Comparison of ENCODE assay signal across 20 cellular contexts in genomic region chr5:143204474-143205246, GRCh38.
DNase-seq lines count a peak whose midpoint lies in the region; ATAC-seq and TF ChIP-seq lines count a peak whose summit lies in the region.
"Had no signal": no experiment of that assay in that cellular context is flagged by ENCODE, and none has a peak within 500 bp of the region (broad histone marks: within the 10 kb centered on the region; RNA-seq: fewer than 3 reads in every experiment).

No MANE protein-coding gene starts in this region.

- peak overlapping the region; percentile 97 for H3K27ac Mint-ChIP-seq in type B pancreatic cell
- H3K27ac Mint-ChIP-seq: activated B cell treated with CpG ODN at 0.5 μM for 24 hours; activated T-helper 17 cell treated with anti-CD3 and anti-CD28 coated beads, Interleukin-2, amount 50 U/mL, for 72 hours; CD4-positive, CD25-positive, alpha-beta regulatory T cell; T-helper 1 cell treated with Interleukin-12 subunit alpha and Interleukin-12 subunit beta and Interleukin-4 antibody, amounts not matched to agents 30 μg/mL and 1 μg/mL, for 36 hours had no signal

- no peaks in the 10 kb centered on the region for H3K27me3 Mint-ChIP-seq in type B pancreatic cell
- H3K27me3 Mint-ChIP-seq: activated B cell treated with CpG ODN at 0.5 μM for 24 hours; activated T-helper 17 cell treated with anti-CD3 and anti-CD28 coated beads, Interleukin-2, amount 50 U/mL, for 72 hours; CD4-positive, CD25-positive, alpha-beta regulatory T cell; stimulated activated naive CD8-positive, alpha-beta T cell treated with anti-CD3 and anti-CD28 coated beads, Interleukin-15, Interleukin-2, amounts not matched to agents 100 ng/mL and 50 ng/mL, for 24 hours had no signal

- H3K9me3 Mint-ChIP-seq in type B pancreatic cell = no peaks in the 10 kb centered on the region
- H3K9me3 Mint-ChIP-seq: activated B cell treated with CpG ODN at 0.5 μM for 24 hours; activated T-helper 17 cell treated with anti-CD3 and anti-CD28 coated beads, Interleukin-2, amount 50 U/mL, for 72 hours had no signal

- H3K36me3 ChIP-seq in left ventricle myocardium inferior = no peaks in the 10 kb centered on the region
- H3K36me3 ChIP-seq: adrenal gland, ovary had no signal

- peaks cover 7% of the 10 kb centered on the region for H3K9me3 ChIP-seq in left ventricle myocardium inferior (replicated peaks)
- H3K9me3 ChIP-seq: adrenal gland, mucosa of descending colon, ovary had no signal

- intact Hi-C loops in left ventricle myocardium inferior (cut with micrococcal nuclease) (no loop called here), cardiac septum (cut with DNase I) (loop anchor here (10.0 kb wide), 1 partner anchor 280 kb away; no protein-coding TSS in a partner anchor)

- no peaks in the 10 kb centered on the region for H3K27me3 ChIP-seq in left ventricle myocardium inferior (ENCODE audit: low read depth)
- H3K27me3 ChIP-seq in foreskin keratinocyte = no peaks in the 10 kb centered on the region
- H3K27me3 ChIP-seq: adrenal gland, ovary had no signal

- DNase-seq in left ventricle myocardium inferior (no peak), cardiac septum (ENCODE audit: low spot score) (no peak), astrocyte of the hippocampus (ENCODE audit: low read depth, low spot score) (peak; percentile 51), foreskin keratinocyte (no peak), type B pancreatic cell (ENCODE audit: extremely low spot score, unreplicated experiment) (no peak), LoVo (ENCODE audit: low spot score) (no peak), DMS53 (lab: John Stamatoyannopoulos, UW) (no peak)
- DNase-seq: activated B cell treated with CpG ODN at 0.5 μM for 24 hours; adrenal gland; CD4-positive, CD25-positive, alpha-beta regulatory T cell; cortex of kidney; mucosa of descending colon; NCI-H1092 treated with DMSO at 0.1 percent for 48 hours; NCI-H82; ovary; stimulated activated CD4-positive, alpha-beta T cell treated with anti-CD3 and anti-CD28 coated beads, Interleukin-12 subunit alpha, Interleukin-12 subunit beta, amount 100 ng/mL, for 4 hours had no signal

- ATAC-seq in foreskin keratinocyte (no peak), HG03565 (IDR thresholded peaks at IDR 0.05; ENCODE audit: unreplicated experiment) (no peak)
- ATAC-seq: activated T-helper 17 cell treated with anti-CD3 and anti-CD28 coated beads, Interleukin-2, amount 50 U/mL, for 72 hours; mucosa of descending colon had no signal

- H3K4me3 Mint-ChIP-seq in type B pancreatic cell = no peak overlapping the region
- H3K4me3 Mint-ChIP-seq: activated B cell treated with CpG ODN at 0.5 μM for 24 hours; activated T-helper 17 cell treated with anti-CD3 and anti-CD28 coated beads, Interleukin-2, amount 50 U/mL, for 72 hours; CD4-positive, CD25-positive, alpha-beta regulatory T cell; stimulated activated naive CD8-positive, alpha-beta T cell treated with anti-CD3 and anti-CD28 coated beads, Interleukin-15, Interleukin-2, amounts not matched to agents 100 ng/mL and 50 ng/mL, for 24 hours; T-helper 1 cell treated with Interleukin-12 subunit alpha and Interleukin-12 subunit beta and Interleukin-4 antibody, amounts not matched to agents 30 μg/mL and 1 μg/mL, for 36 hours had no signal

- H3K27ac ChIP-seq in left ventricle myocardium inferior (replicated peaks) (peak overlapping the region; percentile 60), foreskin keratinocyte (peak overlapping the region; percentile 97)
- H3K27ac ChIP-seq: adrenal gland, ovary had no signal

- TF ChIP-seq CTCF in left ventricle myocardium inferior (IDR thresholded peaks at IDR 0.05; ENCODE audit: borderline replicate concordance) = no peak
- TF ChIP-seq CTCF in foreskin keratinocyte (conservative IDR thresholded peaks at IDR 0.05) = no peak
- no peak for TF ChIP-seq CTCF in type B pancreatic cell (conservative IDR thresholded peaks at IDR 0.05)

- H3K4me1 ChIP-seq in left ventricle myocardium inferior = peaks cover 61% of the 10 kb centered on the region
- H3K4me1 ChIP-seq in foreskin keratinocyte = peaks cover 39% of the 10 kb centered on the region
- H3K4me1 ChIP-seq: adrenal gland had no signal

- H3K4me3 ChIP-seq in left ventricle myocardium inferior = no peak overlapping the region
- H3K4me3 ChIP-seq: adrenal gland, mucosa of descending colon, ovary had no signal

- H3K4me1 Mint-ChIP-seq in type B pancreatic cell (ENCODE audit: unreplicated experiment) = peaks cover 29% of the 10 kb centered on the region

- H3K36me3 Mint-ChIP-seq in type B pancreatic cell = peaks cover 5% of the 10 kb centered on the region
- H3K36me3 Mint-ChIP-seq: CD4-positive, CD25-positive, alpha-beta regulatory T cell had no signal
